ENCODE assay signal across 11 cellular contexts in genomic region chr22:39214383-39215069, GRCh38. TPM values are rescaled to one million over a fixed set of nuclear protein-coding genes. Genes with fewer than 3 reads are reported as not detected.
DNase-seq lines count a peak whose midpoint lies in the region; ATAC-seq, FAIRE-seq and TF ChIP-seq lines count a peak whose summit lies in the region.
"Had no signal": no experiment of that assay in that cellular context is flagged by ENCODE, and none has a peak within 500 bp of the region (broad histone marks: within the 10 kb centered on the region; RNA-seq: fewer than 3 reads in every experiment).

No MANE protein-coding gene starts in this region.

- no peak for TF ChIP-seq EP300 in transverse colon (IDR thresholded peaks at IDR 0.05; ENCODE audit: low read depth)

- no peaks in the 10 kb centered on the region for H3K36me3 ChIP-seq in MG63
- no peaks in the 10 kb centered on the region for H3K36me3 ChIP-seq in pancreas
- no peaks in the 10 kb centered on the region for H3K36me3 ChIP-seq in transverse colon
- H3K36me3 ChIP-seq: ovary had no signal

- no peaks in the 10 kb centered on the region for H3K4me1 ChIP-seq in pancreas
- H3K4me1 ChIP-seq in transverse colon = no peaks in the 10 kb centered on the region

- H3K9me3 ChIP-seq in MG63 (peaks cover 2% of the 10 kb centered on the region; the same call in 1 of the 2 replicates), pancreas (no peaks in the 10 kb centered on the region), transverse colon (no peaks in the 10 kb centered on the region)
- H3K9me3 ChIP-seq: ovary had no signal

- no peak for TF ChIP-seq POLR2A in transverse colon (IDR thresholded peaks at IDR 0.05)

- intact Hi-C loops in pancreas (cut with DNase I) (no loop called here), transverse colon (cut with DNase I; ENCODE audit: low total_unique reads) (no loop called here)

- no peak for TF ChIP-seq CTCF in epithelial cell of esophagus (IDR thresholded peaks at IDR 0.05; ENCODE audit: insufficient read depth, low read depth, low read length, missing control alignments)
- no peak for TF ChIP-seq CTCF in pancreas (IDR thresholded peaks at IDR 0.05)
- no peak for TF ChIP-seq CTCF in transverse colon (IDR thresholded peaks at IDR 0.05)

- FAIRE-seq in G401.6 (lab: Jason Lieb, UNC) (peak; percentile 98), pancreas (lab: Jason Lieb, UNC) (no peak)

- in situ Hi-C loops in transverse colon (cut with MboI; ENCODE audit: low pct_ligation_motif_present in 1 of 4, low pct_unique_long_range_greater_than_20kb in 1 of 4, low sequenced_read_pairs in 3 of 4) = no loop called here

- DNase-seq in MG63 = peak; percentile 28
- DNase-seq in epithelial cell of esophagus (ENCODE audit: low read depth) = peak; percentile 88
- peak in 3 of 6 donors; percentile 3 to 47 (median 26) for DNase-seq in pancreas
- no peak for DNase-seq in transverse colon
- no peak for DNase-seq in NCI-H2227 (lab: John Stamatoyannopoulos, UW; ENCODE audit: unreplicated experiment)
- DNase-seq in SIG-M5 treated with dmso at 0.1 percent for 504 hours (lab: John Stamatoyannopoulos, UW; ENCODE audit: unreplicated experiment) = no peak
- no peak for DNase-seq in NCI-H82 (lab: John Stamatoyannopoulos, UW)
- DNase-seq: activated B cell treated with CpG ODN at 0.5 μM for 24 hours; activated naive CD8-positive, alpha-beta T cell treated with anti-CD3 and anti-CD28 coated beads, Interleukin-2, amount 50 U/mL, for 24 hours had no signal

- ATAC-seq in pancreas = peak; percentile 63 to 77 (median 73)
- ATAC-seq: activated naive CD8-positive, alpha-beta T cell treated with anti-CD3 and anti-CD28 coated beads, Interleukin-2, amount 50 U/mL, for 24 hours had no signal

- no peak overlapping the region for H3K4me3 ChIP-seq in MG63
- H3K4me3 ChIP-seq in epithelial cell of esophagus (ENCODE audit: low read length) = no peak overlapping the region
- no peak overlapping the region for H3K4me3 ChIP-seq in pancreas
- H3K4me3 ChIP-seq in transverse colon = no peak overlapping the region
- H3K4me3 ChIP-seq: ovary had no signal

- H3K27ac ChIP-seq in pancreas = peak overlapping the region; percentile 36 to 55 (median 48)
- no peak overlapping the region for H3K27ac ChIP-seq in transverse colon
- H3K27ac ChIP-seq: ovary had no signal

- WGBS in pancreas, 2 donors = 56 to 63% methylated on average over 8 of the region's 8 CpGs
- 13 to 42% methylated on average over 4 to 8 of the region's 8 CpGs for WGBS in transverse colon (ENCODE audit: low coverage in 1 of 2), 2 donors

- no peaks in the 10 kb centered on the region for H3K27me3 ChIP-seq in MG63
- no peaks in the 10 kb centered on the region for H3K27me3 ChIP-seq in pancreas
- peaks cover 20% of the 10 kb centered on the region for H3K27me3 ChIP-seq in transverse colon
- H3K27me3 ChIP-seq: ovary had no signal

RNA-seq across cellular contexts. Expression of gene PDGFB, which starts 30.3 kb away (rescaled TPM):
- 0.13 and 0.57 TPM in 2 replicates for total RNA-seq in MG63 (2014; rRNA removed; shearing (Covaris generic); ENCODE audit: low replicate concordance)
- total RNA-seq in pancreas (10 to 100 TPM in 1 of 6 donors, 1 to 10 TPM in 5; 2.7 to 12.1 (median 4.4) TPM), transverse colon (1 to 10 TPM; 2.7 to 7.5 (median 4.0) TPM)
- 1 to 10 TPM; 4.0 to 4.7 TPM for polyA plus RNA-seq in pancreas
- total RNA-seq: activated B cell treated with CpG ODN at 0.5 μM for 24 hours had no signal

Comparison
In these comparisons a context has a peak if more than half of its experiments do, and no peak if none do; other contexts are left out.
1. DNase-seq: peak in MG63 (single experiment) and epithelial cell of esophagus (single experiment); none in transverse colon (single experiment), NCI-H2227 (single experiment), SIG-M5 treated with dmso at 0.1 percent for 504 hours (single experiment) and NCI-H82 (single experiment).
2. H3K27ac ChIP-seq: peak in pancreas (4 of 4); none in transverse colon (0 of 4).